In genomic region chr20:49413677-49414076, GRCh38 we compare ENCODE assay signal across 36 cellular contexts.
"Had no signal": no experiment of that assay in that cellular context is flagged by ENCODE, and none has a peak within 500 bp of the region (broad histone marks: within the 10 kb centered on the region; RNA-seq: fewer than 3 reads in every experiment).

No MANE protein-coding gene starts in this region.

- H3K4me1 ChIP-seq: body of pancreas, breast epithelium had no signal

- H3K4me1 Mint-ChIP-seq: activated B cell treated with CpG ODN at 0.5 μM for 24 hours, T-cell had no signal

- H3K36me3 Mint-ChIP-seq: activated CD4-positive, alpha-beta memory T cell treated with anti-CD3 and anti-CD28 coated beads for 36 hours; activated naive CD4-positive, alpha-beta T cell treated with anti-CD3 and anti-CD28 coated beads, Interleukin-2, amount 50 U/mL, for 72 hours; T-cell had no signal

- H3K27ac Mint-ChIP-seq: activated B cell treated with CpG ODN at 0.5 μM for 24 hours; activated CD4-positive, alpha-beta memory T cell treated with anti-CD3 and anti-CD28 coated beads for 36 hours; activated naive CD4-positive, alpha-beta T cell treated with anti-CD3 and anti-CD28 coated beads for 36 hours; activated naive CD4-positive, alpha-beta T cell treated with anti-CD3 and anti-CD28 coated beads, Interleukin-2, amount 50 U/mL, for 72 hours; activated T-helper 1 cell treated with anti-CD3 and anti-CD28 coated beads, Interleukin-12 subunit alpha, Interleukin-12 subunit beta, Interleukin-2, Interleukin-4 antibody, amounts not matched to agents 30 ng/mL and 10 ng/mL and 1 ng/mL, durations not matched to agents 14 hours and 24 hours and 36 hours; T-cell had no signal

- H3K9me3 ChIP-seq: adrenal gland, body of pancreas, breast epithelium had no signal

- DNase-seq: activated B cell treated with CpG ODN at 0.5 μM for 24 hours; activated CD4-positive, alpha-beta memory T cell treated with anti-CD3 and anti-CD28 coated beads for 36 hours; activated CD4-positive, alpha-beta T cell treated with anti-CD3 and anti-CD28 coated beads for 4 hours; activated CD4-positive, alpha-beta T cell treated with anti-CD3 and anti-CD28 coated beads, Interleukin-2, amount 50 U/mL, for 1 hour; activated CD4-positive, CD25-positive, alpha-beta regulatory T cell treated with anti-CD3 and anti-CD28 coated beads, Interleukin-2, amount 50 U/mL, for 72 hours; activated CD8-positive, alpha-beta memory T cell treated with anti-CD3 and anti-CD28 coated beads, Interleukin-2, amount 50 U/mL, for 4 hours; activated gamma-delta T cell treated with Interleukin-2 at 50 U/mL for 16 hours; activated naive CD4-positive, alpha-beta T cell treated with anti-CD3 and anti-CD28 coated beads for 36 hours; activated T-cell treated with anti-CD3 and anti-CD28 coated beads for 4 hours; activated T-cell treated with anti-CD3 and anti-CD28 coated beads, Interleukin-2, amount 50 U/mL, for 4 hours; adrenal gland; body of pancreas; caudate nucleus; Kasumi-1; KG1; MM.1S; MV-4-11; NCI-H1092; NCI-H1436 treated with DMSO at 0.1 percent for 48 hours; NCI-H1694 treated with DMSO at 0.1 percent for 48 hours; NCI-H2029; NCI-H345; NCI-H524 treated with DMSO at 0.1 percent for 48 hours; NK-92 treated with Interleukin-12 subunit alpha and Interleukin-12 subunit beta, amount 100 ng/mL, for 24 hours; PC-9; SIG-M5; T-cell; T-helper 2 cell; T-helper 9 cell had no signal

- H3K4me3 Mint-ChIP-seq: activated B cell treated with CpG ODN at 0.5 μM for 24 hours; activated CD4-positive, alpha-beta memory T cell treated with anti-CD3 and anti-CD28 coated beads for 36 hours; activated naive CD4-positive, alpha-beta T cell treated with anti-CD3 and anti-CD28 coated beads for 36 hours; activated T-cell treated with anti-CD3 and anti-CD28 coated beads, Interleukin-2, amount 50 U/mL, for 4 hours; activated T-helper 1 cell treated with anti-CD3 and anti-CD28 coated beads, Interleukin-12 subunit alpha, Interleukin-12 subunit beta, Interleukin-2, Interleukin-4 antibody, amounts not matched to agents 30 ng/mL and 10 ng/mL and 1 ng/mL, durations not matched to agents 14 hours and 24 hours and 36 hours; T-cell had no signal

- H3K4me3 ChIP-seq: adrenal gland, body of pancreas, breast epithelium, PC-9 had no signal

- H3K36me3 ChIP-seq: adrenal gland, breast epithelium had no signal

- H3K27ac ChIP-seq: adrenal gland, body of pancreas, breast epithelium, PC-9, RWPE1, VCaP had no signal

- ATAC-seq: activated naive CD4-positive, alpha-beta T cell treated with anti-CD3 and anti-CD28 coated beads, Interleukin-2, amount 50 U/mL, for 72 hours; activated T-cell treated with anti-CD3 and anti-CD28 coated beads, Interleukin-2, amount 50 U/mL, for 4 hours; body of pancreas; Right ventricle myocardium inferior; SK-N-SH treated with all-trans-retinoic acid at 6 μM for 48 hours; T-cell had no signal

- H3K27me3 ChIP-seq: adrenal gland, body of pancreas, breast epithelium had no signal
